ENCODE assay signal across 8 cellular contexts in genomic region chr7:90708841-90709317, GRCh38.
DNase-seq lines count a peak whose midpoint lies in the region; ATAC-seq and TF ChIP-seq lines count a peak whose summit lies in the region.

No MANE protein-coding gene starts in this region.

- H3K79me2 ChIP-seq in OCI-LY1 (ENCODE audit: insufficient read depth, low read length): peaks cover 40% of the 10 kb centered on the region

- no peaks in the 10 kb centered on the region for H3K9me2 ChIP-seq in OCI-LY1 (ENCODE audit: low read depth, low read length)

- peaks cover 9% of the 10 kb centered on the region for H3K36me3 ChIP-seq in OCI-LY1 (ENCODE audit: insufficient read depth, low read length)
- H3K36me3 ChIP-seq in stomach smooth muscle (ENCODE audit: control insufficient read depth in 2 of 2, insufficient read depth in 2 of 2, low read length in 2 of 2): no peaks in the 10 kb centered on the region

- 0 out of 2 replicates have a peak, but pooled peaks cover 5% of the 10 kb centered on the region for H3F3A ChIP-seq in OCI-LY1 (ENCODE audit: insufficient read depth, low read length)

- H3K27ac ChIP-seq in OCI-LY1 (ENCODE audit: low read depth, low read length, poor library complexity, severe bottlenecking): peak overlapping the region; percentile 91
- H3K27ac ChIP-seq in stomach smooth muscle (ENCODE audit: low read length): no peak overlapping the region

- peaks cover 69% of the 10 kb centered on the region for H3K4me1 ChIP-seq in OCI-LY1 (ENCODE audit: insufficient read depth, low read length, severe bottlenecking)
- H3K4me1 ChIP-seq in stomach smooth muscle (ENCODE audit: control insufficient read depth, insufficient read depth, low read length): peaks cover 6% of the 10 kb centered on the region

- DNase-seq in ELF-1 (ENCODE audit: low read depth, low spot score) (peak; percentile 39), fibroblast of pulmonary artery (ENCODE audit: low read depth) (peak; percentile 33), NCI-H1048 (lab: John Stamatoyannopoulos, UW) (no peak), NCI-H2029 (lab: John Stamatoyannopoulos, UW) (no peak)

- no peaks in the 10 kb centered on the region for H4K20me1 ChIP-seq in OCI-LY1 (ENCODE audit: insufficient read depth, low read length)

- H3K4me2 ChIP-seq in OCI-LY1 (ENCODE audit: low read length): peak overlapping the region; percentile 89

- H3K4me3 ChIP-seq in OCI-LY1 (ENCODE audit: low read depth, low read length, poor library complexity, severe bottlenecking): peak overlapping the region; percentile 88
- no peak overlapping the region for H3K4me3 ChIP-seq in fibroblast of pulmonary artery (replicated peaks; ENCODE audit: low read depth, low read length)
- H3K4me3 ChIP-seq in stomach smooth muscle (ENCODE audit: low read length in 2 of 2): peak overlapping the region; percentile 27 to 64

- H3K9me3 ChIP-seq in OCI-LY1 (ENCODE audit: low read length): no peaks in the 10 kb centered on the region
- H3K9me3 ChIP-seq in stomach smooth muscle (ENCODE audit: control insufficient read depth in 2 of 2, low read length in 2 of 2): no peaks in the 10 kb centered on the region

- H2AFZ ChIP-seq in OCI-LY1 (ENCODE audit: low read length): peak overlapping the region; percentile 84; the same call in 1 of the 2 replicates

- peak overlapping the region; percentile 72 for H3K9ac ChIP-seq in OCI-LY1 (ENCODE audit: low read length)
- no peak overlapping the region for H3K9ac ChIP-seq in stomach smooth muscle (ENCODE audit: low read length in 2 of 2)

- peak; percentile 99 for TF ChIP-seq CTCF in OCI-LY1 (IDR thresholded peaks at IDR 0.05; ENCODE audit: low read length)
- peak; percentile 61 for TF ChIP-seq CTCF in fibroblast of pulmonary artery (IDR thresholded peaks at IDR 0.05; ENCODE audit: low read length, missing control alignments)

- ATAC-seq in GM19452 (IDR thresholded peaks at IDR 0.05; ENCODE audit: unreplicated experiment) (peak; percentile 58), HG03196 (IDR thresholded peaks at IDR 0.05; ENCODE audit: unreplicated experiment) (peak; percentile 56)

- no peaks in the 10 kb centered on the region for H3K27me3 ChIP-seq in OCI-LY1 (ENCODE audit: insufficient read depth, low read length)
- H3K27me3 ChIP-seq in stomach smooth muscle (ENCODE audit: control insufficient read depth in 1 of 2, insufficient read depth in 2 of 2, low read length in 2 of 2): no peaks in the 10 kb centered on the region

Comparison
In these comparisons a context has a peak if more than half of its experiments do, and no peak if none do; other contexts are left out.
1. DNase-seq: peak in ELF-1 (single experiment) and fibroblast of pulmonary artery (single experiment); none in NCI-H1048 (single experiment) and NCI-H2029 (single experiment).